ENCODE assay signal across 15 cellular contexts in genomic region chr11:64044730-64045386, GRCh38. TPM values are rescaled to one million over a fixed set of nuclear protein-coding genes. Genes with fewer than 3 reads are reported as not detected.
DNase-seq lines count a peak whose midpoint lies in the region; ATAC-seq and TF ChIP-seq lines count a peak whose summit lies in the region.
"Had no signal": no experiment of that assay in that cellular context is flagged by ENCODE, and none has a peak within 500 bp of the region (broad histone marks: within the 10 kb centered on the region; RNA-seq: fewer than 3 reads in every experiment).

No MANE protein-coding gene starts in this region.

- H3K4me3 Mint-ChIP-seq in T-cell, result no peak overlapping the region
- H3K4me3 Mint-ChIP-seq: activated T-cell treated with anti-CD3 and anti-CD28 coated beads, Interleukin-2, amount 50 U/mL, for 24 hours had no signal

- peaks cover 2 to 3% of the 10 kb centered on the region in 2 donors for H3K27me3 Mint-ChIP-seq in T-cell

- no peaks in the 10 kb centered on the region for H3K4me1 Mint-ChIP-seq in T-cell

- CTCF ChIA-PET in T-cell (lab: Charles Lee), result no interaction called here

- H3K36me3 Mint-ChIP-seq in T-cell, result no peaks in the 10 kb centered on the region

- H3K27me3 ChIP-seq in sigmoid colon, result no peaks in the 10 kb centered on the region
- no peaks in the 10 kb centered on the region for H3K27me3 ChIP-seq in transverse colon
- H3K27me3 ChIP-seq: ascending aorta, upper lobe of left lung had no signal

- H3K36me3 ChIP-seq in sigmoid colon, result no peaks in the 10 kb centered on the region
- H3K36me3 ChIP-seq in transverse colon, result no peaks in the 10 kb centered on the region
- H3K36me3 ChIP-seq: ascending aorta, upper lobe of left lung had no signal

- in situ Hi-C loops in transverse colon (cut with MboI; ENCODE audit: low pct_ligation_motif_present in 1 of 4, low pct_unique_long_range_greater_than_20kb in 1 of 4, low sequenced_read_pairs in 3 of 4), result no loop called here

- TF ChIP-seq EP300 in sigmoid colon (IDR thresholded peaks at IDR 0.05), result no peak
- no peak for TF ChIP-seq EP300 in transverse colon (IDR thresholded peaks at IDR 0.05; ENCODE audit: low read depth)

- H3K27ac ChIP-seq in caudate nucleus (ENCODE audit: low read depth, low read length) (peak overlapping the region; percentile 91), sigmoid colon (peak overlapping the region in 3 of 4 donors; percentile 51 to 60 (median 57)), transverse colon (peak overlapping the region in 1 of 4 donors; percentile 22)
- H3K27ac ChIP-seq: ascending aorta, upper lobe of left lung had no signal

- H3K4me1 ChIP-seq in sigmoid colon (peaks cover 0 to 21% (median 0%) of the 10 kb centered on the region in 4 donors), transverse colon (peaks cover 0 to 3% (median 0%) of the 10 kb centered on the region in 4 donors)
- H3K4me1 ChIP-seq: ascending aorta, upper lobe of left lung had no signal

- POLR2A ChIA-PET in T-cell (lab: Charles Lee), result no interaction called here

- intact Hi-C loops in sigmoid colon (cut with DNase I), result no loop called here
- intact Hi-C loops in transverse colon (cut with DNase I; ENCODE audit: low total_unique reads), result no loop called here

- TF ChIP-seq CTCF in sigmoid colon (IDR thresholded peaks at IDR 0.05) (no peak), transverse colon (IDR thresholded peaks at IDR 0.05) (no peak)

- DNase-seq in NCI-H1105 treated with DMSO at 0.1 percent for 48 hours (lab: John Stamatoyannopoulos, UW) (peak; percentile 18), NCI-H1105 (lab: John Stamatoyannopoulos, UW) (no peak), NCI-H2171 (lab: John Stamatoyannopoulos, UW) (peak; percentile 78), caudate nucleus (lab: John Stamatoyannopoulos, UW) (peak in 55 of 61 donors; percentile 8 to 88 (median 63)), sigmoid colon (peak; percentile 79), transverse colon (no peak), T-cell (no peak), T-helper 1 cell (no peak)
- DNase-seq: activated T-cell treated with anti-CD3 and anti-CD28 coated beads, Interleukin-2, amount 50 U/mL, for 24 hours; DND-41 had no signal

- ATAC-seq in T-cell (replicated peaks in 1 of 4), result no peak
- ATAC-seq: activated CD4-positive, CD25-positive, alpha-beta regulatory T cell treated with anti-CD3 and anti-CD28 coated beads, Interleukin-2, amount 50 U/mL, for 24 hours; GM12878 had no signal

- H3K27ac Mint-ChIP-seq in T-cell, result no peak overlapping the region
- H3K27ac Mint-ChIP-seq: activated T-cell treated with anti-CD3 and anti-CD28 coated beads, Interleukin-2, amount 50 U/mL, for 24 hours had no signal

- no peaks in the 10 kb centered on the region for H3K9me3 Mint-ChIP-seq in T-cell
- H3K9me3 Mint-ChIP-seq: activated T-cell treated with anti-CD3 and anti-CD28 coated beads, Interleukin-2, amount 50 U/mL, for 24 hours had no signal

- 81 to 87% methylated on average over 18 of the region's 18 CpGs for WGBS in sigmoid colon, 2 donors
- 63% methylated on average over 18 of the region's 18 CpGs; no CpG with 5 or more reads in 1 of the 2 donors for WGBS in transverse colon (ENCODE audit: low coverage in 1 of 2), 2 donors

- H3K4me3 ChIP-seq in sigmoid colon, result no peak overlapping the region
- H3K4me3 ChIP-seq in transverse colon, result no peak overlapping the region
- H3K4me3 ChIP-seq: ascending aorta, GM12878, upper lobe of left lung had no signal

- no peak for TF ChIP-seq POLR2A in sigmoid colon (IDR thresholded peaks at IDR 0.05)
- no peak for TF ChIP-seq POLR2A in transverse colon (IDR thresholded peaks at IDR 0.05)

- H3K9me3 ChIP-seq in sigmoid colon, result no peaks in the 10 kb centered on the region
- H3K9me3 ChIP-seq in transverse colon, result no peaks in the 10 kb centered on the region
- H3K9me3 ChIP-seq: ascending aorta, upper lobe of left lung had no signal

RNA-seq across cellular contexts. Expression of gene FLRT1, which starts 9.1 kb away (rescaled TPM):
- total RNA-seq in sigmoid colon (1 to 10 TPM in 3 of 4 donors, under 1 TPM in 1; 0.99 to 6.9 (median 3.1) TPM), transverse colon (1 to 10 TPM in 2 of 4 donors, under 1 TPM in 2; 0.32 to 1.4 (median 0.90) TPM), T-cell (not detected)
- polyA plus RNA-seq in sigmoid colon, result under 1 TPM in 1 of 3 donors, not detected in 2; 0.66 TPM
- total RNA-seq: GM12878, myocyte had no signal

RNA-seq across cellular contexts. Expression of gene OTUB1, which starts 58.6 kb away (rescaled TPM):
- total RNA-seq in sigmoid colon, result 10 to 100 TPM; 44.8 to 61.7 (median 57.8) TPM
- 10 to 100 TPM; 88.9 to 96.4 (median 91.3) TPM for polyA plus RNA-seq in sigmoid colon
- total RNA-seq in transverse colon, result 100 to 1,000 TPM in 1 of 4 donors, 10 to 100 TPM in 3; 52.7 to 114 (median 79.4) TPM
- total RNA-seq in T-cell, result 10 to 100 TPM; 63.1 to 76.7 (median 67.2) TPM

Comparison
In these comparisons a context has a peak if more than half of its experiments do, and no peak if none do; other contexts are left out.
1. DNase-seq: peak in NCI-H1105 treated with DMSO at 0.1 percent for 48 hours (single experiment), NCI-H2171 (single experiment), caudate nucleus (55 of 61) and sigmoid colon (single experiment); none in NCI-H1105 (single experiment), transverse colon (single experiment), T-cell (0 of 34) and T-helper 1 cell (0 of 5).